1 cellular context compared by ENCODE assay signal in genomic region chr1:14926214-14926613, GRCh38.
TF ChIP-seq lines count a peak whose summit lies in the region.

No MANE protein-coding gene starts in this region.

TF ChIP-seq in SK-N-SH, 30 proteins besides CTCF, POLR2A, EP300 and RAD21 (continued from another document):
- TF ChIP-seq MEF2A (IDR thresholded peaks at IDR 0.05; ENCODE audit: borderline replicate concordance, low read depth) (no peak), TAF1 (IDR thresholded peaks at IDR 0.05; ENCODE audit: borderline replicate concordance, low read depth, low read length) (no peak), FOSL2 (IDR thresholded peaks at IDR 0.05; ENCODE audit: borderline replicate concordance, low read depth) (no peak), GABPA (IDR thresholded peaks at IDR 0.05; ENCODE audit: low read depth) (no peak), ZBTB33 (IDR thresholded peaks at IDR 0.05; ENCODE audit: borderline replicate concordance, low read depth) (no peak), RXRA (IDR thresholded peaks at IDR 0.05; ENCODE audit: borderline replicate concordance, low read depth) (no peak), ELF1 (IDR thresholded peaks at IDR 0.05) (no peak), MAX (IDR thresholded peaks at IDR 0.05; ENCODE audit: low read depth) (no peak)
